11 cellular contexts compared by ENCODE assay signal in the genomic region with DNA sequence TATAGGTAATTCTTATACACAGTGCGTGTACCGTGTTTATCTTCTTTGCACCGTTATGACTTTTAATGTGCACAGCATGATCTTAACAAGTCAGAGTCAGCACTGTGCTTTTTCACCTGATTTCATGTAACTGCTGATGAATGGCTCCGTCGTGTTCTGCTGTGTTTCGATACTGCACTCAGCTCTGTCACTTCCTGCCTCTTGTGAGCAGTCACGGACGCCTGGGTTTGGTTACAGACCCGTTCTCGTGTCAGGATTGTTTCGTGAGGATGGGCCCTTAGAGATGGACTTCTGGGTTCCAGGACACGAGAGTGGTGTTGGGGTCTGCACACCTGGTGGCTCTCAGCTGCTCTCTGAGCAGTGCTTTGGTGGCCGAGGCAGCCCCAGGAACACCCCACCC.
"Had no signal": no experiment of that assay in that cellular context is flagged by ENCODE, and none has a peak within 500 bp of the region (broad histone marks: within the 10 kb centered on the region; RNA-seq: fewer than 3 reads in every experiment).

No MANE protein-coding gene starts in this region.

- H3K27me3 Mint-ChIP-seq: naive thymus-derived CD4-positive, alpha-beta T cell; stimulated activated naive CD8-positive, alpha-beta T cell treated with anti-CD3 and anti-CD28 coated beads, Interleukin-15, Interleukin-2, amounts not matched to agents 100 ng/mL and 50 ng/mL, for 24 hours had no signal

- H3K9me3 ChIP-seq: esophagus muscularis mucosa, left lung, testis, upper lobe of left lung had no signal

- DNase-seq: activated CD4-positive, alpha-beta T cell treated with anti-CD3 and anti-CD28 coated beads, Interleukin-2, amount 50 U/mL, for 1 hour; activated naive CD4-positive, alpha-beta T cell; left lung; mammary epithelial cell; naive thymus-derived CD4-positive, alpha-beta T cell; retina; stimulated activated CD4-positive, alpha-beta T cell treated with anti-CD3 and anti-CD28 coated beads, Interleukin-2, amount 100 ng/mL, for 48 hours; testis; upper lobe of left lung had no signal

- H3K9me3 Mint-ChIP-seq: naive thymus-derived CD4-positive, alpha-beta T cell; stimulated activated naive CD8-positive, alpha-beta T cell treated with anti-CD3 and anti-CD28 coated beads, Interleukin-15, Interleukin-2, amounts not matched to agents 100 ng/mL and 50 ng/mL, for 24 hours had no signal

- H3K27me3 ChIP-seq: esophagus muscularis mucosa, left lung, testis, upper lobe of left lung had no signal

- H3K4me3 Mint-ChIP-seq: naive thymus-derived CD4-positive, alpha-beta T cell; stimulated activated naive CD8-positive, alpha-beta T cell treated with anti-CD3 and anti-CD28 coated beads, Interleukin-15, Interleukin-2, amounts not matched to agents 100 ng/mL and 50 ng/mL, for 24 hours had no signal

- ATAC-seq: left lung; naive thymus-derived CD4-positive, alpha-beta T cell had no signal

- H3K27ac ChIP-seq: esophagus muscularis mucosa, left lung, testis, upper lobe of left lung had no signal

- H3K27ac Mint-ChIP-seq: stimulated activated naive CD8-positive, alpha-beta T cell treated with anti-CD3 and anti-CD28 coated beads, Interleukin-15, Interleukin-2, amounts not matched to agents 100 ng/mL and 50 ng/mL, for 24 hours had no signal

- H3K4me3 ChIP-seq: esophagus muscularis mucosa, left lung, testis, upper lobe of left lung had no signal
